ENCODE assay signal across 1 cellular context in the genomic region with DNA sequence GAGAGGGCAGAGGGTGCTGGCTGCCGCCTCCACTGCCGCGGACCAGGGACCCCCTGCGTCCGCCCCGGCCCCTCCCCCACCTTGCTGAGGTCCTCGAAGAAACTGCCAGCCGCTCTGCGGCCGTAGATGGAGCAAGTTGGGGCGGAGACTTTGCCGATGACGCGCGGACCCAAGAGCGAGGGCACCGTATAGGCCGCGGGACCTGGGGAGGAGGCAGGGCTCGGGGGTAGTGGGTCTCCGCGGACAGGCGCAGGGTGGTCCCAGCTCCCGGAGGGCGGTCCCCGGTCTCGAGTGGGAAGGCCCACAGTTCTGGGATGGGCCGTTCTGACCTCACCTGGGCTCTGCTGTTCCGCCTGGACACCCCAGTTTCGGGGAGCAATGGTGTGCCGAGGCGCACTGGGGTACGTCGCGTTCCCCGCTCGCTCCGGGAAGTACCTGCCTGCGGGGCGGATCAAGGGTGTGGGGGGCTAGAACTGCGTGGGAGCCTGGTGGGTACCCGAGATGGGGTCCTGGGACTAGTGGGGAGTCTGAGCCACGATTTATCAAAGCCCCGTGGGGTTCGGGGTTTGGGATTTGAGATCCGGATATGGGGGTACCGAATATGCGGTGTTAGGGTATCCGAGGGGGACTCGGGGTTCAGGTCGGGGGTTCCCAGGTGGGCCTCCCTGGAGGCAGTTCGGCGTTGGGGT.
TF ChIP-seq lines count a peak whose summit lies in the region.

No MANE protein-coding gene starts in this region.

TF ChIP-seq in HepG2, 621 proteins besides CTCF, POLR2A, EP300 and RAD21 (continues in another document):
- peak; percentile 6; the same call in 1 of the 2 replicates for TF ChIP-seq ZNF430 (CRISPR knock-in tag; IDR thresholded peaks at IDR 0.05)
- no peak for TF ChIP-seq ZFP37 (CRISPR knock-in tag; IDR thresholded peaks at IDR 0.05; ENCODE audit: borderline replicate concordance)
- TF ChIP-seq, protein P1, sequence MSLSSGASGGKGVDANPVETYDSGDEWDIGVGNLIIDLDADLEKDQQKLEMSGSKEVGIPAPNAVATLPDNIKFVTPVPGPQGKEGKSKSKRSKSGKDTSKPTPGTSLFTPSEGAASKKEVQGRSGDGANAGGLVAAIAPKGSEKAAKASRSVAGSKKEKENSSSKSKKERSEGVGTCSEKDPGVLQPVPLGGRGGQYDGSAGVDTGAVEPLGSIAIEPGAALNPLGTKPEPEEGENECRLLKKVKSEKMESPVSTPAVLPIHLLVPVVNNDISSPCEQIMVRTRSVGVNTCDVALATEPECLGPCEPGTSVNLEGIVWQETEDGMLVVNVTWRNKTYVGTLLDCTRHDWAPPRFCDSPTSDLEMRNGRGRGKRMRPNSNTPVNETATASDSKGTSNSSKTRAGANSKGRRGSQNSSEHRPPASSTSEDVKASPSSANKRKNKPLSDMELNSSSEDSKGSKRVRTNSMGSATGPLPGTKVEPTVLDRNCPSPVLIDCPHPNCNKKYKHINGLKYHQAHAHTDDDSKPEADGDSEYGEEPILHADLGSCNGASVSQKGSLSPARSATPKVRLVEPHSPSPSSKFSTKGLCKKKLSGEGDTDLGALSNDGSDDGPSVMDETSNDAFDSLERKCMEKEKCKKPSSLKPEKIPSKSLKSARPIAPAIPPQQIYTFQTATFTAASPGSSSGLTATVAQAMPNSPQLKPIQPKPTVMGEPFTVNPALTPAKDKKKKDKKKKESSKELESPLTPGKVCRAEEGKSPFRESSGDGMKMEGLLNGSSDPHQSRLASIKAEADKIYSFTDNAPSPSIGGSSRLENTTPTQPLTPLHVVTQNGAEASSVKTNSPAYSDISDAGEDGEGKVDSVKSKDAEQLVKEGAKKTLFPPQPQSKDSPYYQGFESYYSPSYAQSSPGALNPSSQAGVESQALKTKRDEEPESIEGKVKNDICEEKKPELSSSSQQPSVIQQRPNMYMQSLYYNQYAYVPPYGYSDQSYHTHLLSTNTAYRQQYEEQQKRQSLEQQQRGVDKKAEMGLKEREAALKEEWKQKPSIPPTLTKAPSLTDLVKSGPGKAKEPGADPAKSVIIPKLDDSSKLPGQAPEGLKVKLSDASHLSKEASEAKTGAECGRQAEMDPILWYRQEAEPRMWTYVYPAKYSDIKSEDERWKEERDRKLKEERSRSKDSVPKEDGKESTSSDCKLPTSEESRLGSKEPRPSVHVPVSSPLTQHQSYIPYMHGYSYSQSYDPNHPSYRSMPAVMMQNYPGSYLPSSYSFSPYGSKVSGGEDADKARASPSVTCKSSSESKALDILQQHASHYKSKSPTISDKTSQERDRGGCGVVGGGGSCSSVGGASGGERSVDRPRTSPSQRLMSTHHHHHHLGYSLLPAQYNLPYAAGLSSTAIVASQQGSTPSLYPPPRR (CRISPR knock-in tag; IDR thresholded peaks at IDR 0.05; ENCODE audit: borderline replicate concordance) = 0 out of 2 replicates have a peak, but pooled peaks have one; percentile 44
- TF ChIP-seq FOXK2 (IDR thresholded peaks at IDR 0.05) = no peak
- no peak for TF ChIP-seq MTA1 (CRISPR knock-in tag; IDR thresholded peaks at IDR 0.05; ENCODE audit: borderline replicate concordance)
- no peak for TF ChIP-seq GTF2F1 (IDR thresholded peaks at IDR 0.05; ENCODE audit: low read length)
- TF ChIP-seq HDAC6 (IDR thresholded peaks at IDR 0.05; ENCODE audit: low read depth, low read length) = no peak
- TF ChIP-seq, protein P2, sequence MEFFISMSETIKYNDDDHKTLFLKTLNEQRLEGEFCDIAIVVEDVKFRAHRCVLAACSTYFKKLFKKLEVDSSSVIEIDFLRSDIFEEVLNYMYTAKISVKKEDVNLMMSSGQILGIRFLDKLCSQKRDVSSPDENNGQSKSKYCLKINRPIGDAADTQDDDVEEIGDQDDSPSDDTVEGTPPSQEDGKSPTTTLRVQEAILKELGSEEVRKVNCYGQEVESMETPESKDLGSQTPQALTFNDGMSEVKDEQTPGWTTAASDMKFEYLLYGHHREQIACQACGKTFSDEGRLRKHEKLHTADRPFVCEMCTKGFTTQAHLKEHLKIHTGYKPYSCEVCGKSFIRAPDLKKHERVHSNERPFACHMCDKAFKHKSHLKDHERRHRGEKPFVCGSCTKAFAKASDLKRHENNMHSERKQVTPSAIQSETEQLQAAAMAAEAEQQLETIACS (CRISPR knock-in tag; IDR thresholded peaks at IDR 0.05) = no peak
- no peak for TF ChIP-seq KDM4B (CRISPR knock-in tag; IDR thresholded peaks at IDR 0.05)
- no peak for TF ChIP-seq ZNF766 (CRISPR knock-in tag; IDR thresholded peaks at IDR 0.05; ENCODE audit: borderline replicate concordance)
- TF ChIP-seq, protein P3, sequence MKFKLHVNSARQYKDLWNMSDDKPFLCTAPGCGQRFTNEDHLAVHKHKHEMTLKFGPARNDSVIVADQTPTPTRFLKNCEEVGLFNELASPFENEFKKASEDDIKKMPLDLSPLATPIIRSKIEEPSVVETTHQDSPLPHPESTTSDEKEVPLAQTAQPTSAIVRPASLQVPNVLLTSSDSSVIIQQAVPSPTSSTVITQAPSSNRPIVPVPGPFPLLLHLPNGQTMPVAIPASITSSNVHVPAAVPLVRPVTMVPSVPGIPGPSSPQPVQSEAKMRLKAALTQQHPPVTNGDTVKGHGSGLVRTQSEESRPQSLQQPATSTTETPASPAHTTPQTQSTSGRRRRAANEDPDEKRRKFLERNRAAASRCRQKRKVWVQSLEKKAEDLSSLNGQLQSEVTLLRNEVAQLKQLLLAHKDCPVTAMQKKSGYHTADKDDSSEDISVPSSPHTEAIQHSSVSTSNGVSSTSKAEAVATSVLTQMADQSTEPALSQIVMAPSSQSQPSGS (CRISPR knock-in tag; IDR thresholded peaks at IDR 0.05) = no peak
- no peak for TF ChIP-seq LRRFIP1 (CRISPR knock-in tag; conservative IDR thresholded peaks at IDR 0.05)
- no peak; the same call in 1 of the 2 replicates for TF ChIP-seq RXRA (CRISPR knock-in tag; IDR thresholded peaks at IDR 0.05)
- TF ChIP-seq NPAS2 (CRISPR knock-in tag; IDR thresholded peaks at IDR 0.05; ENCODE audit: borderline replicate concordance) = no peak
- no peak for TF ChIP-seq ZNF773 (CRISPR knock-in tag; IDR thresholded peaks at IDR 0.05; ENCODE audit: borderline replicate concordance)
- TF ChIP-seq ZNF674 (CRISPR knock-in tag; IDR thresholded peaks at IDR 0.05; ENCODE audit: low read depth) = no peak
- no peak for TF ChIP-seq SP140L (CRISPR knock-in tag; IDR thresholded peaks at IDR 0.05; ENCODE audit: borderline replicate concordance)
- no peak for TF ChIP-seq ARID4A (CRISPR knock-in tag; IDR thresholded peaks at IDR 0.05; ENCODE audit: borderline replicate concordance)
- TF ChIP-seq SALL2 (CRISPR knock-in tag; IDR thresholded peaks at IDR 0.05) = no peak
- TF ChIP-seq, protein P4, sequence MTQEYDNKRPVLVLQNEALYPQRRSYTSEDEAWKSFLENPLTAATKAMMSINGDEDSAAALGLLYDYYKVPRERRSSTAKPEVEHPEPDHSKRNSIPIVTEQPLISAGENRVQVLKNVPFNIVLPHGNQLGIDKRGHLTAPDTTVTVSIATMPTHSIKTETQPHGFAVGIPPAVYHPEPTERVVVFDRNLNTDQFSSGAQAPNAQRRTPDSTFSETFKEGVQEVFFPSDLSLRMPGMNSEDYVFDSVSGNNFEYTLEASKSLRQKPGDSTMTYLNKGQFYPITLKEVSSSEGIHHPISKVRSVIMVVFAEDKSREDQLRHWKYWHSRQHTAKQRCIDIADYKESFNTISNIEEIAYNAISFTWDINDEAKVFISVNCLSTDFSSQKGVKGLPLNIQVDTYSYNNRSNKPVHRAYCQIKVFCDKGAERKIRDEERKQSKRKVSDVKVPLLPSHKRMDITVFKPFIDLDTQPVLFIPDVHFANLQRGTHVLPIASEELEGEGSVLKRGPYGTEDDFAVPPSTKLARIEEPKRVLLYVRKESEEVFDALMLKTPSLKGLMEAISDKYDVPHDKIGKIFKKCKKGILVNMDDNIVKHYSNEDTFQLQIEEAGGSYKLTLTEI (CRISPR knock-in tag; conservative IDR thresholded peaks at IDR 0.05) = no peak
- peak; percentile 73; the same call in 1 of the 2 replicates for TF ChIP-seq MEIS1 (CRISPR knock-in tag; IDR thresholded peaks at IDR 0.05; ENCODE audit: borderline replicate concordance)
- TF ChIP-seq ZKSCAN8 (CRISPR knock-in tag; IDR thresholded peaks at IDR 0.05; ENCODE audit: borderline replicate concordance) = no peak
- TF ChIP-seq ZBTB21 (CRISPR knock-in tag; IDR thresholded peaks at IDR 0.05) = no peak
- TF ChIP-seq MXI1 (IDR thresholded peaks at IDR 0.05; ENCODE audit: borderline replicate concordance, low read depth, low read length) = no peak; the same call in 2 of the 3 replicates
- TF ChIP-seq ZBTB44 (CRISPR knock-in tag; IDR thresholded peaks at IDR 0.05) = no peak
- TF ChIP-seq NR1H2 (CRISPR knock-in tag; IDR thresholded peaks at IDR 0.05; ENCODE audit: borderline replicate concordance, low read depth) = no peak
- TF ChIP-seq ZNF367 (CRISPR knock-in tag; IDR thresholded peaks at IDR 0.05; ENCODE audit: borderline replicate concordance) = no peak
- no peak for TF ChIP-seq NONO (IDR thresholded peaks at IDR 0.05)
- TF ChIP-seq NONO (CRISPR knock-in tag; conservative IDR thresholded peaks at IDR 0.05) = peak; percentile 74
- TF ChIP-seq KLF13 (CRISPR knock-in tag; IDR thresholded peaks at IDR 0.05) = no peak
- peak; percentile 25; the same call in 1 of the 2 replicates for TF ChIP-seq PCBP1 (IDR thresholded peaks at IDR 0.05; ENCODE audit: borderline replicate concordance, low read depth, low read length)
- TF ChIP-seq, protein P5, sequence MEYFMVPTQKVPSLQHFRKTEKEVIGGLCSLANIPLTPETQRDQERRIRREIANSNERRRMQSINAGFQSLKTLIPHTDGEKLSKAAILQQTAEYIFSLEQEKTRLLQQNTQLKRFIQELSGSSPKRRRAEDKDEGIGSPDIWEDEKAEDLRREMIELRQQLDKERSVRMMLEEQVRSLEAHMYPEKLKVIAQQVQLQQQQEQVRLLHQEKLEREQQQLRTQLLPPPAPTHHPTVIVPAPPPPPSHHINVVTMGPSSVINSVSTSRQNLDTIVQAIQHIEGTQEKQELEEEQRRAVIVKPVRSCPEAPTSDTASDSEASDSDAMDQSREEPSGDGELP (IDR thresholded peaks at IDR 0.05; ENCODE audit: borderline replicate concordance, low read depth) = no peak
- TF ChIP-seq BRCA1 (CRISPR knock-in tag; IDR thresholded peaks at IDR 0.05) = no peak
- TF ChIP-seq PTBP1 (IDR thresholded peaks at IDR 0.05; ENCODE audit: low read depth, low read length, poor library complexity, severe bottlenecking) = no peak
